Comparison of ENCODE assay signal across 20 cellular contexts in genomic region chr10:124629842-124630241, GRCh38.
DNase-seq lines count a peak whose midpoint lies in the region; ATAC-seq and TF ChIP-seq lines count a peak whose summit lies in the region.
"Had no signal": no experiment of that assay in that cellular context is flagged by ENCODE, and none has a peak within 500 bp of the region (broad histone marks: within the 10 kb centered on the region; RNA-seq: fewer than 3 reads in every experiment).

No MANE protein-coding gene starts in this region.

- H3K4me2 ChIP-seq in GM23338 (peak overlapping the region; percentile 38; the same call in 1 of the 2 replicates), trophoblast cell (ENCODE audit: low read length) (no peak overlapping the region)

- H2AK5ac ChIP-seq in trophoblast cell (ENCODE audit: low read length) = no peak overlapping the region

- H3K9me3 Mint-ChIP-seq in GM23338 (no peaks in the 10 kb centered on the region; the same call in 2 of the 3 replicates), brain (peaks cover 0 to 11% (median 4%) of the 10 kb centered on the region in 5 experiments)

- no peak overlapping the region for H3K23ac ChIP-seq in trophoblast cell (ENCODE audit: low read length)

- no peak overlapping the region for H4K91ac ChIP-seq in trophoblast cell (ENCODE audit: low read depth, low read length)

- no peak overlapping the region for H2BK120ac ChIP-seq in trophoblast cell (ENCODE audit: insufficient read depth, low read length, poor library complexity)

- H3K4ac ChIP-seq in trophoblast cell (ENCODE audit: low read depth, low read length) = no peak overlapping the region

- no peak for TF ChIP-seq EP300 in upper lobe of left lung (IDR thresholded peaks at IDR 0.05)

- H4K20me1 ChIP-seq in GM23338 (replicated peaks; ENCODE audit: insufficient read depth) = no peaks in the 10 kb centered on the region

- H4K12ac ChIP-seq in trophoblast cell (ENCODE audit: low read depth, low read length) = no peak overlapping the region

- H3K4me1 Mint-ChIP-seq in GM23338 (peaks cover 26% of the 10 kb centered on the region), brain (peaks cover 56% of the 10 kb centered on the region)

- 0 out of 3 replicates have a peak, but pooled peaks cover 3% of the 10 kb centered on the region for H3K36me3 Mint-ChIP-seq in GM23338 (ENCODE audit: low read depth)
- peaks cover 17% of the 10 kb centered on the region for H3K36me3 Mint-ChIP-seq in brain

- no peaks in the 10 kb centered on the region for H3F3A ChIP-seq in GM23338 (replicated peaks; ENCODE audit: low read depth)

- H3K27me3 ChIP-seq in GM23338 (ENCODE audit: insufficient read depth) = no peaks in the 10 kb centered on the region
- no peaks in the 10 kb centered on the region for H3K27me3 ChIP-seq in neutrophil
- H3K27me3 ChIP-seq in upper lobe of left lung = no peaks in the 10 kb centered on the region
- no peaks in the 10 kb centered on the region for H3K27me3 ChIP-seq in trophoblast cell (ENCODE audit: insufficient read depth, low read length)
- H3K27me3 ChIP-seq: BE2C, body of pancreas, ovary, SJSA1 had no signal

- H3K14ac ChIP-seq in trophoblast cell (ENCODE audit: low read length) = no peak overlapping the region

- TF ChIP-seq CTCF in GM23338 (conservative IDR thresholded peaks at IDR 0.05; ENCODE audit: low read depth in 2 of 2) (no peak), brain (conservative IDR thresholded peaks at IDR 0.05) (no peak), neutrophil (IDR thresholded peaks at IDR 0.05) (no peak), upper lobe of left lung (IDR thresholded peaks at IDR 0.05) (no peak)

- no peak for TF ChIP-seq POLR2A in upper lobe of left lung (IDR thresholded peaks at IDR 0.05)

- DNase-seq in GM23338 (ENCODE audit: low spot score) (no peak), upper lobe of left lung (no peak), trophoblast cell (no peak)
- no peak for DNase-seq in effector CD8-positive, alpha-beta T cell (lab: John Stamatoyannopoulos, UW)
- DNase-seq: activated CD8-positive, alpha-beta memory T cell treated with anti-CD3 and anti-CD28 coated beads, Interleukin-2, amount 50 U/mL, for 48 hours; activated naive CD4-positive, alpha-beta T cell; BE2C; body of pancreas; DMS79; islet precursor cell; NCI-H2029; NCI-H510A; ovary; small intestine; stimulated activated naive CD4-positive, alpha-beta T cell; T1000 had no signal

- H3K4me3 ChIP-seq in GM23338 (no peak overlapping the region), neutrophil (ENCODE audit: low read depth in 1 of 2, low read length in 1 of 2) (no peak overlapping the region), upper lobe of left lung (no peak overlapping the region), trophoblast cell (ENCODE audit: low read depth, low read length) (no peak overlapping the region)
- H3K4me3 ChIP-seq: body of pancreas, ovary, SJSA1 had no signal

- H3K9ac ChIP-seq in trophoblast cell (ENCODE audit: low read length) = no peak overlapping the region

- no peaks in the 10 kb centered on the region for H3K36me3 ChIP-seq in GM23338 (ENCODE audit: insufficient read depth)
- peaks cover 10% of the 10 kb centered on the region for H3K36me3 ChIP-seq in neutrophil
- peaks cover 0 to 5% (median 0%) of the 10 kb centered on the region in 4 donors for H3K36me3 ChIP-seq in upper lobe of left lung
- H3K36me3 ChIP-seq in trophoblast cell (ENCODE audit: control insufficient read depth in 1 of 2, insufficient read depth in 2 of 2, low read length in 2 of 2) = no peaks in the 10 kb centered on the region
- H3K36me3 ChIP-seq: BE2C, ovary, SJSA1 had no signal

- no peak overlapping the region for H3K4me3 Mint-ChIP-seq in GM23338
- H3K4me3 Mint-ChIP-seq in brain = no peak overlapping the region

- H3K9me3 ChIP-seq in neutrophil = no peaks in the 10 kb centered on the region
- H3K9me3 ChIP-seq in upper lobe of left lung = no peaks in the 10 kb centered on the region
- peaks cover 4% of the 10 kb centered on the region for H3K9me3 ChIP-seq in trophoblast cell (ENCODE audit: insufficient read depth, low read depth, low read length)
- H3K9me3 ChIP-seq: BE2C, body of pancreas, ovary, SJSA1 had no signal

- H3K27ac ChIP-seq in GM23338 (ENCODE audit: low read depth) (no peak overlapping the region), neutrophil (peak overlapping the region; percentile 46), upper lobe of left lung (peak overlapping the region in 3 of 4 donors; percentile 3 to 76 (median 21)), trophoblast cell (ENCODE audit: low read depth, low read length) (no peak overlapping the region)
- H3K27ac ChIP-seq: body of pancreas, SJSA1 had no signal

- no peak overlapping the region for H4K8ac ChIP-seq in trophoblast cell (ENCODE audit: low read depth, low read length)

- no peaks in the 10 kb centered on the region for H3K79me1 ChIP-seq in trophoblast cell (ENCODE audit: low read length)

- H2AFZ ChIP-seq in GM23338 = no peak overlapping the region
- no peak overlapping the region for H2AFZ ChIP-seq in trophoblast cell (ENCODE audit: insufficient read depth, low read length, poor library complexity)

- H2BK12ac ChIP-seq in trophoblast cell (ENCODE audit: low read length) = no peak overlapping the region

- H3K9me2 ChIP-seq in GM23338 (ENCODE audit: insufficient read depth) = no peaks in the 10 kb centered on the region

- H3K27ac Mint-ChIP-seq in GM23338 (no peak overlapping the region), brain (peak overlapping the region in 4 of 5 experiments; percentile 90 to 98 (median 92))

- 69 to 73% methylated on average over 2 to 6 of the region's 6 CpGs for WGBS in upper lobe of left lung, 2 donors
- WGBS in trophoblast cell (ENCODE audit: extremely low coverage, insufficient coverage, insufficient read length) = no CpG with 5 or more reads among the region's 6 CpGs

- H2BK5ac ChIP-seq in trophoblast cell (ENCODE audit: low read depth, low read length, poor library complexity) = no peak overlapping the region

- H3K18ac ChIP-seq in trophoblast cell (ENCODE audit: low read length) = no peak overlapping the region

- H3K4me1 ChIP-seq in GM23338 (ENCODE audit: insufficient read depth) = peaks cover 12% of the 10 kb centered on the region
- peaks cover 16 to 24% of the 10 kb centered on the region in 2 experiments for H3K4me1 ChIP-seq in neutrophil (ENCODE audit: control insufficient read depth in 1 of 2, insufficient read depth in 1 of 2, low read depth in 1 of 2, low read length in 1 of 2)
- peaks cover 53 to 76% (median 59%) of the 10 kb centered on the region in 4 donors for H3K4me1 ChIP-seq in upper lobe of left lung
- peaks cover 4 to 9% of the 10 kb centered on the region in 2 experiments for H3K4me1 ChIP-seq in trophoblast cell (ENCODE audit: control insufficient read depth in 1 of 2, insufficient read depth in 2 of 2, low read length in 2 of 2)
- H3K4me1 ChIP-seq: BE2C, SJSA1 had no signal

- 0 out of 2 replicates have a peak, but pooled peaks cover 3% of the 10 kb centered on the region for H3K79me2 ChIP-seq in GM23338 (replicated peaks; ENCODE audit: insufficient read depth)
- H3K79me2 ChIP-seq in trophoblast cell (ENCODE audit: control insufficient read depth, insufficient read depth, low read length, poor library complexity) = no peaks in the 10 kb centered on the region

- ATAC-seq in GM23338 (no peak), upper lobe of left lung (ENCODE audit: low FRiP score in 2 of 2) (no peak), GM19455 (IDR thresholded peaks at IDR 0.05; ENCODE audit: unreplicated experiment) (no peak)
- ATAC-seq: body of pancreas had no signal

- peaks cover 20% of the 10 kb centered on the region for H3K27me3 Mint-ChIP-seq in GM23338 (ENCODE audit: insufficient read depth, low read depth, poor library complexity)
- H3K27me3 Mint-ChIP-seq in brain = no peaks in the 10 kb centered on the region

TF ChIP-seq in GM23338, 12 proteins besides CTCF, POLR2A, EP300 and RAD21 (continues in another document):
- TF ChIP-seq NANOG (IDR thresholded peaks at IDR 0.05; ENCODE audit: borderline replicate concordance) (no peak), CREB1 (CRISPR knock-in tag; IDR thresholded peaks at IDR 0.05; ENCODE audit: low read depth) (no peak)

Comparison
In these comparisons a context has a peak if more than half of its experiments do, and no peak if none do; other contexts are left out.
1. H3K27ac ChIP-seq: peak in neutrophil (single experiment) and upper lobe of left lung (3 of 4); none in GM23338 (single experiment) and trophoblast cell (single experiment).